ENCODE assay signal across 7 cellular contexts in genomic region chr6:83191974-83192373, GRCh38. TPM values are rescaled to one million over a fixed set of nuclear protein-coding genes. Genes with fewer than 3 reads are reported as not detected.
DNase-seq lines count a peak whose midpoint lies in the region; ATAC-seq and TF ChIP-seq lines count a peak whose summit lies in the region.
"Not testable (repeated sequence)": the region's sequence is repeated elsewhere in the genome, so short reads cannot be mapped to it uniquely, and the experiment has no call there.

No MANE protein-coding gene starts in this region.

- H3K4me3 ChIP-seq in GM12875 (ENCODE audit: low read depth, low read length) (peak overlapping the region; percentile 96), OCI-LY7 (ENCODE audit: low read depth, low read length, poor library complexity, severe bottlenecking) (peak overlapping the region; percentile 94), left ventricle myocardium inferior (peak overlapping the region; percentile 97), skin epidermis (peak overlapping the region; percentile 53 to 98 (median 94))

- not testable (repeated sequence) for H3K27me3 Mint-ChIP-seq in activated T-cell treated with anti-CD3 and anti-CD28 coated beads, Interleukin-2, amount 50 U/mL, for 4 hours (ENCODE audit: low read depth); chondrocyte (ENCODE audit: low read depth); naive B cell

- H3K36me3 ChIP-seq in OCI-LY7 (ENCODE audit: insufficient read depth, low read length) = peaks cover 32% of the 10 kb centered on the region; the same call in 1 of the 2 replicates
- H3K36me3 ChIP-seq in left ventricle myocardium inferior = peaks cover 20% of the 10 kb centered on the region

- H3K36me3 Mint-ChIP-seq in activated T-cell treated with anti-CD3 and anti-CD28 coated beads, Interleukin-2, amount 50 U/mL, for 4 hours (ENCODE audit: insufficient read depth); naive B cell: not testable (repeated sequence)
- peaks cover 20% of the 10 kb centered on the region for H3K36me3 Mint-ChIP-seq in chondrocyte (ENCODE audit: low read depth)

- H3K9me2 ChIP-seq in OCI-LY7 (ENCODE audit: insufficient read depth, low read length) = not testable (repeated sequence)

- H3K79me2 ChIP-seq in OCI-LY7 (ENCODE audit: insufficient read depth, low read depth, low read length) = not testable (repeated sequence)

- CTCF ChIA-PET in OCI-LY7 (lab: Charles Lee; ENCODE audit: unreplicated experiment) = not testable (repeated sequence)

- intact Hi-C loops in OCI-LY7 (cut with micrococcal nuclease; ENCODE audit: unreplicated experiment) = loop anchor here (5.0 to 10.0 kb wide), 2 partner anchors 673 to 945 kb away; partner anchors contain the start of gene IBTK
- intact Hi-C loops in left ventricle myocardium inferior (cut with micrococcal nuclease) = not testable (repeated sequence)

- H3K4me1 Mint-ChIP-seq in activated T-cell treated with anti-CD3 and anti-CD28 coated beads, Interleukin-2, amount 50 U/mL, for 4 hours (ENCODE audit: low read depth) = peaks cover 34% of the 10 kb centered on the region
- H3K4me1 Mint-ChIP-seq in chondrocyte (ENCODE audit: low read depth) (peaks cover 60% of the 10 kb centered on the region), naive B cell (peaks cover 11 to 38% (median 27%) of the 10 kb centered on the region in 3 donors)

- peak overlapping the region; percentile 90 for H3K4me2 ChIP-seq in OCI-LY7 (ENCODE audit: low read length)

- H3K4me1 ChIP-seq in OCI-LY7 (ENCODE audit: insufficient read depth, low read length, poor library complexity, severe bottlenecking) (peaks cover 11% of the 10 kb centered on the region), left ventricle myocardium inferior (peaks cover 40% of the 10 kb centered on the region)

- not testable (repeated sequence) for H3K9me3 Mint-ChIP-seq in activated T-cell treated with anti-CD3 and anti-CD28 coated beads, Interleukin-2, amount 50 U/mL, for 4 hours; chondrocyte (ENCODE audit: low read depth); naive B cell

- H3K27ac Mint-ChIP-seq in chondrocyte (ENCODE audit: unreplicated experiment) (peak overlapping the region; percentile 99), naive B cell (peak overlapping the region in 2 of 6 donors; percentile 96 to 97)

- H3K9me3 ChIP-seq in OCI-LY7 (ENCODE audit: low read length); left ventricle myocardium inferior (replicated peaks): not testable (repeated sequence)

- peak overlapping the region; percentile 97 for H3K4me3 Mint-ChIP-seq in activated T-cell treated with anti-CD3 and anti-CD28 coated beads, Interleukin-2, amount 50 U/mL, for 4 hours
- H3K4me3 Mint-ChIP-seq in chondrocyte (ENCODE audit: unreplicated experiment) (peak overlapping the region; percentile 98), naive B cell (peak overlapping the region in 7 of 8 donors; percentile 62 to 99 (median 98))

- not testable (repeated sequence) for H4K20me1 ChIP-seq in OCI-LY7 (ENCODE audit: insufficient read depth, low read length)

- DNase-seq in OCI-LY7 (ENCODE audit: low spot score); activated T-cell treated with anti-CD3 and anti-CD28 coated beads, Interleukin-2, amount 50 U/mL, for 4 hours; chondrocyte (ENCODE audit: low spot score); left ventricle myocardium inferior; naive B cell: not testable (repeated sequence)

- not testable (repeated sequence) for BruUV-seq in OCI-LY7 (replicated peaks; lab: Mats Ljungman, UMichigan)

- not testable (repeated sequence) for H3K27me3 ChIP-seq in left ventricle myocardium inferior (ENCODE audit: low read depth)

- not testable (repeated sequence) for H2AFZ ChIP-seq in OCI-LY7 (ENCODE audit: low read length)

- POLR2A ChIA-PET in OCI-LY7 (lab: Charles Lee) = interaction anchor here (0.7 to 4.9 kb wide), 2 partner anchors 37 to 126 kb away, joined by 15 to 30 read pairs; partner anchors contain the start of genes DOP1A and UBE3D

- not testable (repeated sequence) for ATAC-seq in activated T-cell treated with anti-CD3 and anti-CD28 coated beads, Interleukin-2, amount 50 U/mL, for 4 hours; naive B cell (ENCODE audit: low read depth in 2 of 2)

- not testable (repeated sequence) for H3K27ac ChIP-seq in OCI-LY7 (ENCODE audit: low read depth, low read length, poor library complexity, severe bottlenecking); left ventricle myocardium inferior (replicated peaks)
- peak overlapping the region in 1 of 21 experiments; percentile 89 for H3K27ac ChIP-seq in skin epidermis

- not testable (repeated sequence) for TF ChIP-seq CTCF in GM12875 (IDR thresholded peaks at IDR 0.05; ENCODE audit: borderline replicate concordance, insufficient read depth, low read depth, low read length); OCI-LY7 (conservative IDR thresholded peaks at IDR 0.05; ENCODE audit: low read length); chondrocyte (IDR thresholded peaks at IDR 0.05); left ventricle myocardium inferior (IDR thresholded peaks at IDR 0.05; ENCODE audit: borderline replicate concordance)

RNA-seq across cellular contexts. Expression of gene PGM3, which starts 1.1 kb away (rescaled TPM):
- total RNA-seq in OCI-LY7 (2014; rRNA removed; shearing (Covaris generic)) = 17.5 and 18.6 TPM in 2 replicates
- total RNA-seq in OCI-LY7 (2022) (36.5 and 37.4 TPM in 2 replicates), chondrocyte (130 to 159 TPM (median 135 TPM) in 3 replicates), left ventricle myocardium inferior (16.1 TPM)
- total RNA-seq in activated T-cell treated with anti-CD3 and anti-CD28 coated beads, Interleukin-2, amount 50 U/mL, for 4 hours = 10 to 100 TPM; 13.6 to 14.9 (median 14.2) TPM
- polyA plus RNA-seq in naive B cell (ENCODE audit: low read depth in 6 of 6) = 10 to 100 TPM in 3 of 6 donors, 1 to 10 TPM in 3; 8.0 to 12.6 (median 9.7) TPM

RNA-seq across cellular contexts. Expression of gene RWDD2A, which starts 1.2 kb away (rescaled TPM):
- 2.2 and 2.9 TPM in 2 replicates for total RNA-seq in OCI-LY7 (2014; rRNA removed; shearing (Covaris generic))
- total RNA-seq in OCI-LY7 (2022) (4.4 and 5.3 TPM in 2 replicates), chondrocyte (6.4 to 7.8 TPM (median 6.5 TPM) in 3 replicates), left ventricle myocardium inferior (3.3 TPM)
- under 1 TPM; 0.65 to 0.92 (median 0.68) TPM for total RNA-seq in activated T-cell treated with anti-CD3 and anti-CD28 coated beads, Interleukin-2, amount 50 U/mL, for 4 hours
- 1 to 10 TPM; 1.9 to 4.1 (median 2.5) TPM for polyA plus RNA-seq in naive B cell (ENCODE audit: low read depth in 6 of 6)
